ENCODE assay signal across 8 cellular contexts in genomic region chr3:155701882-155702465, GRCh38. TPM values are rescaled to one million over a fixed set of nuclear protein-coding genes. Genes with fewer than 3 reads are reported as not detected.
DNase-seq lines count a peak whose midpoint lies in the region; ATAC-seq, FAIRE-seq and TF ChIP-seq lines count a peak whose summit lies in the region.

No MANE protein-coding gene starts in this region.

- POLR2A ChIA-PET in K562 (lab: Yijun Ruan, JAX), result interaction anchor here (0.6 to 0.7 kb wide), 2 partner anchors 10 to 176 kb away, joined by 3 read pairs; no protein-coding TSS in a partner anchor

- no peaks in the 10 kb centered on the region for H3K79me2 ChIP-seq in K562 (ENCODE audit: control insufficient read depth, insufficient read depth, low read length)

- H3K9me1 ChIP-seq in K562 (ENCODE audit: control insufficient read depth, insufficient read depth, low read length), result no peaks in the 10 kb centered on the region

- peaks cover 6 to 13% of the 10 kb centered on the region in 2 donors for H3K27me3 Mint-ChIP-seq in natural killer cell (ENCODE audit: low read depth in 2 of 2)
- peaks cover 0 to 10% of the 10 kb centered on the region in 2 donors for H3K27me3 Mint-ChIP-seq in natural killer cell treated with Interleukin-12 subunit alpha and Interleukin-12 subunit beta and Interleukin-15 and Interleukin-18, amount 100 ng/mL, for 72 hours
- peaks cover 0 to 4% (median 2%) of the 10 kb centered on the region in 3 donors for H3K27me3 Mint-ChIP-seq in immature natural killer cell (ENCODE audit: low read depth in 3 of 3)

- CTCF ChIA-PET in K562 (lab: Yijun Ruan, JAX; ENCODE audit: low intra/inter-chr PET ratio), result interaction anchor here (0.8 to 4.0 kb wide), 5 partner anchors 318 to 1367 kb away, joined by 3 to 25 read pairs (median 6); no protein-coding TSS in a partner anchor

- H3K9ac ChIP-seq in K562 (ENCODE audit: insufficient read depth in 1 of 2, low read depth in 2 of 2, low read length in 2 of 2), result no peak overlapping the region

- no peaks in the 10 kb centered on the region for H3K9me3 Mint-ChIP-seq in natural killer cell
- H3K9me3 Mint-ChIP-seq in natural killer cell treated with Interleukin-12 subunit alpha and Interleukin-12 subunit beta and Interleukin-15 and Interleukin-18, amount 100 ng/mL, for 72 hours, result no peaks in the 10 kb centered on the region
- H3K9me3 Mint-ChIP-seq in immature natural killer cell, result no peaks in the 10 kb centered on the region

- H3K9me3 ChIP-seq in K562 (replicated peaks; ENCODE audit: control insufficient read depth, insufficient read depth, low read depth, low read length) (no peaks in the 10 kb centered on the region), tibial artery (no peaks in the 10 kb centered on the region)

- H3K4me2 ChIP-seq in K562 (ENCODE audit: insufficient read depth, low read length), result no peak overlapping the region

- no peak overlapping the region for H3K4me3 ChIP-seq in K562
- H3K4me3 ChIP-seq in tibial artery, result no peak overlapping the region

- no peaks in the 10 kb centered on the region for H3K4me1 Mint-ChIP-seq in natural killer cell
- H3K4me1 Mint-ChIP-seq in natural killer cell treated with Interleukin-12 subunit alpha and Interleukin-12 subunit beta and Interleukin-15 and Interleukin-18, amount 100 ng/mL, for 72 hours (ENCODE audit: low read depth in 2 of 2), result no peaks in the 10 kb centered on the region
- H3K4me1 Mint-ChIP-seq in immature natural killer cell, result no peaks in the 10 kb centered on the region

- peak; percentile 67 for FAIRE-seq in K562 (lab: Jason Lieb, UNC)

- no peaks in the 10 kb centered on the region for H3K36me3 Mint-ChIP-seq in natural killer cell
- no peaks in the 10 kb centered on the region for H3K36me3 Mint-ChIP-seq in natural killer cell treated with Interleukin-12 subunit alpha and Interleukin-12 subunit beta and Interleukin-15 and Interleukin-18, amount 100 ng/mL, for 72 hours
- H3K36me3 Mint-ChIP-seq in immature natural killer cell, result no peaks in the 10 kb centered on the region

- BruUV-seq in K562 (replicated peaks; lab: Mats Ljungman, UMichigan), result no TSS peak

- H4K20me1 ChIP-seq in K562 (replicated peaks; ENCODE audit: control insufficient read depth, insufficient read depth, low read length), result no peaks in the 10 kb centered on the region

- H3K27ac Mint-ChIP-seq in natural killer cell (no peak overlapping the region), immature natural killer cell (no peak overlapping the region)
- H3K27ac Mint-ChIP-seq in natural killer cell treated with Interleukin-12 subunit alpha and Interleukin-12 subunit beta and Interleukin-15 and Interleukin-18, amount 100 ng/mL, for 72 hours, result no peak overlapping the region

- H3K4me3 Mint-ChIP-seq in natural killer cell (no peak overlapping the region), immature natural killer cell (no peak overlapping the region)
- H3K4me3 Mint-ChIP-seq in natural killer cell treated with Interleukin-12 subunit alpha and Interleukin-12 subunit beta and Interleukin-15 and Interleukin-18, amount 100 ng/mL, for 72 hours, result no peak overlapping the region

- H3K4me1 ChIP-seq in K562 (replicated peaks in 1 of 2; ENCODE audit: control insufficient read depth in 2 of 2, insufficient read depth in 2 of 2, low read length in 2 of 2), result no peaks in the 10 kb centered on the region
- H3K4me1 ChIP-seq in tibial artery, result no peaks in the 10 kb centered on the region

- TF ChIP-seq POLR2A in K562 (conservative IDR thresholded peaks at IDR 0.05), result no peak

- H3K36me3 ChIP-seq in K562 (ENCODE audit: control insufficient read depth, insufficient read depth, low read length), result no peaks in the 10 kb centered on the region
- no peaks in the 10 kb centered on the region for H3K36me3 ChIP-seq in tibial artery

- DNase-seq in natural killer cell (no peak), NCI-H524 (lab: John Stamatoyannopoulos, UW) (peak; percentile 20 to 78), K562 (ENCODE audit: extremely low read depth in 1 of 4, low spot score in 3 of 4) (peak; percentile 24 to 61 (median 29)), immature natural killer cell (peak; percentile 17 to 33 (median 28)), tibial artery (no peak)
- DNase-seq in natural killer cell treated with Interleukin-12 subunit alpha and Interleukin-12 subunit beta and Interleukin-15 and Interleukin-18, amount 100 ng/mL, for 72 hours (ENCODE audit: low spot score), result no peak

- peak; percentile 94 to 95 for TF ChIP-seq RAD21 in K562 (CRISPR knock-in tag; conservative IDR thresholded peaks at IDR 0.05 in 1 of 2, IDR thresholded peaks at IDR 0.05 in 1 of 2)

- in situ Hi-C loops in K562 (cut with MboI), result no loop called here

- H3K27me3 ChIP-seq in K562 (ENCODE audit: control insufficient read depth in 2 of 2, insufficient read depth in 2 of 2, low read length in 2 of 2), result peaks cover 0 to under 1% of the 10 kb centered on the region in 2 experiments; a peak in 2 of 5 replicates
- no peaks in the 10 kb centered on the region for H3K27me3 ChIP-seq in tibial artery

- H3K27ac ChIP-seq in K562 (ENCODE audit: extremely low read depth, low read depth, low read length) (no peak overlapping the region), tibial artery (no peak overlapping the region)

- TF ChIP-seq CTCF in natural killer cell (IDR thresholded peaks at IDR 0.05), result peak; percentile 77
- TF ChIP-seq CTCF in K562 (IDR thresholded peaks at IDR 0.05 in 2 of 3, conservative IDR thresholded peaks at IDR 0.05 in 1 of 3; ENCODE audit: insufficient read depth in 2 of 3, low read depth in 1 of 3, low read length in 3 of 3), result peak in 2 of 3 experiments; percentile 49 to 76; a peak in 4 of 6 replicates
- TF ChIP-seq CTCF in tibial artery (IDR thresholded peaks at IDR 0.05), result peak; percentile 59 to 75

- 0% methylated on average over 5 of the region's 5 CpGs for WGBS in K562 (ENCODE audit: insufficient coverage, low coverage, missing lambda C conversion rate)

- no peak for TF ChIP-seq EP300 in K562 (IDR thresholded peaks at IDR 0.05; ENCODE audit: low read length)

- ATAC-seq in natural killer cell (peak in 1 of 3 donors; percentile 65), HG03439 (IDR thresholded peaks at IDR 0.05; ENCODE audit: unreplicated experiment) (peak; percentile 77), K562 (peak; percentile 88), HG03039 (IDR thresholded peaks at IDR 0.05; ENCODE audit: unreplicated experiment) (no peak)
- no peak for ATAC-seq in natural killer cell treated with Interleukin-12 subunit alpha and Interleukin-12 subunit beta and Interleukin-15 and Interleukin-18, amount 100 ng/mL, for 72 hours

- 0 out of 2 replicates have a peak overlapping the region, but pooled peaks have one; percentile 6 for H2AFZ ChIP-seq in K562 (ENCODE audit: low read depth, low read length)

- intact Hi-C loops in natural killer cell (cut with micrococcal nuclease), result loop anchor here (1.0 to 2.0 kb wide), 2 partner anchors 349 to 1367 kb away; no protein-coding TSS in a partner anchor
- intact Hi-C loops in K562 (cut with micrococcal nuclease), result loop anchor here (1.0 to 10.0 kb wide), 5 partner anchors 320 to 1367 kb away; no protein-coding TSS in a partner anchor
- intact Hi-C loops in tibial artery (cut with DNase I; ENCODE audit: low total_unique reads), result loop anchor here (5.0 to 10.0 kb wide), 2 partner anchors 347 to 1365 kb away; no protein-coding TSS in a partner anchor

TF ChIP-seq in K562, 482 proteins besides CTCF, POLR2A, EP300 and RAD21 (continues in another document):
- TF ChIP-seq HIVEP1 (CRISPR knock-in tag; IDR thresholded peaks at IDR 0.05) (no peak), EGR1 (conservative IDR thresholded peaks at IDR 0.05) (no peak), CEBPB (tag; IDR thresholded peaks at IDR 0.05) (peak; percentile 52)
- TF ChIP-seq, protein P1, sequence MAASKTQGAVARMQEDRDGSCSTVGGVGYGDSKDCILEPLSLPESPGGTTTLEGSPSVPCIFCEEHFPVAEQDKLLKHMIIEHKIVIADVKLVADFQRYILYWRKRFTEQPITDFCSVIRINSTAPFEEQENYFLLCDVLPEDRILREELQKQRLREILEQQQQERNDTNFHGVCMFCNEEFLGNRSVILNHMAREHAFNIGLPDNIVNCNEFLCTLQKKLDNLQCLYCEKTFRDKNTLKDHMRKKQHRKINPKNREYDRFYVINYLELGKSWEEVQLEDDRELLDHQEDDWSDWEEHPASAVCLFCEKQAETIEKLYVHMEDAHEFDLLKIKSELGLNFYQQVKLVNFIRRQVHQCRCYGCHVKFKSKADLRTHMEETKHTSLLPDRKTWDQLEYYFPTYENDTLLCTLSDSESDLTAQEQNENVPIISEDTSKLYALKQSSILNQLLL (CRISPR knock-in tag; IDR thresholded peaks at IDR 0.05; ENCODE audit: borderline replicate concordance), result no peak

RNA-seq across cellular contexts. Expression of gene PLCH1, which starts 42.9 kb away (rescaled TPM):
- total RNA-seq in natural killer cell, result under 1 TPM; 0.05 to 0.26 (median 0.08) TPM
- under 1 TPM; 0.17 to 0.24 TPM for total RNA-seq in natural killer cell treated with Interleukin-12 subunit alpha and Interleukin-12 subunit beta and Interleukin-15 and Interleukin-18, amount 100 ng/mL, for 72 hours
- total RNA-seq in K562 (2011; cell fraction: chromatin; rRNA removed; ENCODE audit: low replicate concordance), result 0.46 and 0.83 TPM in 2 replicates
- 0.39 and 0.50 TPM in 2 replicates for total RNA-seq in K562 (2011; cell fraction: nucleolus; rRNA removed)
- total RNA-seq in K562 (2011; cell fraction: nucleoplasm; rRNA removed), result 0.37 and 0.69 TPM in 2 replicates
- total RNA-seq in K562 (2014; rRNA removed), result 0.18 and 0.49 TPM in 2 replicates
- 0.44 and 0.61 TPM in 2 replicates for total RNA-seq in K562 (2014; rRNA removed; fragmentation: Illumina TruSeq; extraction: Trizol)
- total RNA-seq in K562 (2015; rRNA removed; fragmentation: Illumina TruSeq; extraction: Trizol), result 0.40 and 0.49 TPM in 2 replicates
- total RNA-seq in K562 (2021), result 0.42 and 0.53 TPM in 2 replicates
- 0.43 and 0.50 TPM in 2 replicates for polyA plus RNA-seq in K562 (2011; rRNA removed)
- 0.25 and 0.47 TPM in 2 replicates for polyA plus RNA-seq in K562 (2011; cell fraction: cytosol; rRNA removed)
- polyA plus RNA-seq in K562 (2011; cell fraction: nucleus; rRNA removed), result 0.41 and 1.00 TPM in 2 replicates
- 0.12 and 0.29 TPM in 2 replicates for polyA plus RNA-seq in K562 (2012)
- 0.36 and 0.62 TPM in 2 replicates for polyA plus RNA-seq in K562 (2014; fragmentation: Illumina TruSeq; extraction: Trizol)
- polyA plus RNA-seq in K562 (2014; fragmentation: Nextera tagmentation; extraction: Ambion mirVana), result under 1 TPM; 0.17 to 0.21 TPM
- polyA plus RNA-seq in K562 (2014; rRNA removed), result 0.28 and 0.37 TPM in 2 replicates
- 1.2 and 1.9 TPM in 2 replicates for polyA minus RNA-seq in K562 (2011; rRNA and poly(A)+ RNA removed)
- polyA minus RNA-seq in K562 (2011; cell fraction: cytosol; rRNA and poly(A)+ RNA removed), result 0.55 and 0.67 TPM in 2 replicates
- polyA minus RNA-seq in K562 (2011; cell fraction: nucleus; rRNA and poly(A)+ RNA removed), result 0.94 and 1.3 TPM in 2 replicates
- polyA plus RNA-seq in immature natural killer cell, result under 1 TPM in 1 of 3 donors, not detected in 2; 0.11 TPM

Comparison
In these comparisons a context has a peak if more than half of its experiments do, and no peak if none do; other contexts are left out.
1. ATAC-seq: peak in HG03439 (single experiment) and K562 (single experiment); none in natural killer cell treated with Interleukin-12 subunit alpha and Interleukin-12 subunit beta and Interleukin-15 and Interleukin-18, amount 100 ng/mL, for 72 hours (0 of 2) and HG03039 (single experiment).
2. DNase-seq: peak in NCI-H524 (2 of 2), K562 (4 of 4) and immature natural killer cell (3 of 3); none in natural killer cell (single experiment), natural killer cell treated with Interleukin-12 subunit alpha and Interleukin-12 subunit beta and Interleukin-15 and Interleukin-18, amount 100 ng/mL, for 72 hours (single experiment) and tibial artery (0 of 2).
3. Peak in every context shown above with its lines, with median percentiles within 50 percentile points of each other: CTCF ChIP-seq.